Comparison of ENCODE assay signal across 1 cellular context in genomic region chr12:16670456-16671050, GRCh38.
TF ChIP-seq lines count a peak whose summit lies in the region.

No MANE protein-coding gene starts in this region.

TF ChIP-seq in HepG2, 621 proteins besides CTCF, POLR2A, EP300 and RAD21 (continued from another document):
- TF ChIP-seq ZNF879 (CRISPR knock-in tag; IDR thresholded peaks at IDR 0.05) (no peak), CEBPB (IDR thresholded peaks at IDR 0.05; ENCODE audit: borderline replicate concordance, low read depth, low read length) (peak; percentile 46; the same call in 1 of the 2 replicates), ATRX (CRISPR knock-in tag; IDR thresholded peaks at IDR 0.05; ENCODE audit: borderline replicate concordance) (no peak)
